ENCODE assay signal across 8 cellular contexts in genomic region chr9:108477538-108478006, GRCh38.
DNase-seq lines count a peak whose midpoint lies in the region; ATAC-seq and TF ChIP-seq lines count a peak whose summit lies in the region.

No MANE protein-coding gene starts in this region.

- H3K27me3 ChIP-seq in adipocyte (replicated peaks; ENCODE audit: control insufficient read depth, insufficient read depth, low read length) (no peaks in the 10 kb centered on the region), left lung (no peaks in the 10 kb centered on the region), neuronal stem cell (ENCODE audit: control insufficient read depth in 3 of 3, insufficient read depth in 3 of 3, low read depth in 1 of 3, low read length in 3 of 3) (no peaks in the 10 kb centered on the region)

- no peak overlapping the region for H2AFZ ChIP-seq in neuronal stem cell (ENCODE audit: low read length)

- H2BK5ac ChIP-seq in neuronal stem cell (ENCODE audit: low read length), result no peak overlapping the region

- peaks cover 61% of the 10 kb centered on the region for H3K4me1 ChIP-seq in adipocyte (ENCODE audit: control insufficient read depth, insufficient read depth, low read length)
- peaks cover 0 to 8% of the 10 kb centered on the region in 2 donors for H3K4me1 ChIP-seq in left lung
- H3K4me1 ChIP-seq in neuronal stem cell (ENCODE audit: control insufficient read depth in 2 of 2, insufficient read depth in 1 of 2, low read depth in 1 of 2, low read length in 2 of 2), result peaks cover 0 to 8% of the 10 kb centered on the region in 2 donors

- H3K27ac ChIP-seq in left lung (no peak overlapping the region), neuronal stem cell (replicated peaks; ENCODE audit: low read length) (no peak overlapping the region)

- no peaks in the 10 kb centered on the region for H3K79me1 ChIP-seq in neuronal stem cell (ENCODE audit: low read depth, low read length)

- DNase-seq in COLO668 (lab: John Stamatoyannopoulos, UW; ENCODE audit: unreplicated experiment) (peak; percentile 54), NCI-H1417 (lab: John Stamatoyannopoulos, UW) (peak; percentile 62 to 94 (median 78)), adipocyte (ENCODE audit: low read depth) (peak; percentile 85), left lung (no peak), DMS114 treated with DMSO at 0.1 percent for 48 hours (lab: John Stamatoyannopoulos, UW; ENCODE audit: unreplicated experiment) (no peak), neuronal stem cell (ENCODE audit: low spot score) (no peak), Kasumi-1 (lab: John Stamatoyannopoulos, UW) (no peak)

- H3K18ac ChIP-seq in neuronal stem cell (ENCODE audit: low read length), result no peak overlapping the region

- no peak overlapping the region for H2BK120ac ChIP-seq in neuronal stem cell (ENCODE audit: low read depth, low read length)

- H3K14ac ChIP-seq in neuronal stem cell (ENCODE audit: low read length), result no peak overlapping the region

- no peak overlapping the region for H2BK12ac ChIP-seq in neuronal stem cell (ENCODE audit: low read length)

- no peak overlapping the region for H3K4ac ChIP-seq in neuronal stem cell (ENCODE audit: low read length)

- no peak for TF ChIP-seq CTCF in left lung (IDR thresholded peaks at IDR 0.05)

- H3K9me3 ChIP-seq in adipocyte (ENCODE audit: control insufficient read depth, low read length) (no peaks in the 10 kb centered on the region), left lung (no peaks in the 10 kb centered on the region), neuronal stem cell (replicated peaks in 1 of 2; ENCODE audit: control insufficient read depth in 2 of 2, insufficient read depth in 1 of 2, low read depth in 1 of 2, low read length in 2 of 2) (no peaks in the 10 kb centered on the region)

- H3K9ac ChIP-seq in adipocyte (ENCODE audit: low read length) (peak overlapping the region; percentile 82), neuronal stem cell (ENCODE audit: low read depth, low read length, poor library complexity) (no peak overlapping the region)

- H2AK5ac ChIP-seq in neuronal stem cell (ENCODE audit: low read depth, low read length), result no peak overlapping the region

- no peaks in the 10 kb centered on the region for H3K36me3 ChIP-seq in adipocyte (ENCODE audit: control insufficient read depth, insufficient read depth, low read length, severe bottlenecking)
- H3K36me3 ChIP-seq in left lung, result no peaks in the 10 kb centered on the region
- H3K36me3 ChIP-seq in neuronal stem cell (replicated peaks in 1 of 2; ENCODE audit: control insufficient read depth in 2 of 2, insufficient read depth in 2 of 2, low read length in 2 of 2), result no peaks in the 10 kb centered on the region

- H3K4me3 ChIP-seq in adipocyte (ENCODE audit: low read length), result peak overlapping the region; percentile 6
- H3K4me3 ChIP-seq in left lung, result no peak overlapping the region
- no peak overlapping the region for H3K4me3 ChIP-seq in neuronal stem cell (ENCODE audit: low read length in 2 of 2)

- intact Hi-C loops in left lung (cut with DNase I), result no loop called here

- H4K91ac ChIP-seq in neuronal stem cell (ENCODE audit: low read depth, low read length, poor library complexity), result no peak overlapping the region

- no peak overlapping the region for H2BK15ac ChIP-seq in neuronal stem cell (ENCODE audit: low read length)

- no peak overlapping the region for H3K4me2 ChIP-seq in neuronal stem cell (ENCODE audit: insufficient read depth, low read length, poor library complexity, severe bottlenecking)

- no peak overlapping the region for H3K23ac ChIP-seq in neuronal stem cell (ENCODE audit: low read depth, low read length, poor library complexity)

- no peak overlapping the region for H4K8ac ChIP-seq in neuronal stem cell (ENCODE audit: low read depth, low read length)

- no CpG with 5 or more reads among the region's 6 CpGs for WGBS in neuronal stem cell (ENCODE audit: extremely low coverage in 2 of 2, insufficient read length in 2 of 2, insufficient replicate concordance in 1 of 2), 2 donors

- ATAC-seq in left lung (peak; percentile 73), GM19452 (IDR thresholded peaks at IDR 0.05; ENCODE audit: unreplicated experiment) (no peak)

Comparison
In these comparisons a context has a peak if more than half of its experiments do, and no peak if none do; other contexts are left out.
1. DNase-seq: peak in COLO668 (single experiment), NCI-H1417 (3 of 3) and adipocyte (single experiment); none in left lung (0 of 2), DMS114 treated with DMSO at 0.1 percent for 48 hours (single experiment), neuronal stem cell (single experiment) and Kasumi-1 (0 of 2).